In genomic region chr19:3575260-3575741, GRCh38 we compare ENCODE assay signal across 9 cellular contexts. TPM values are rescaled to one million over a fixed set of nuclear protein-coding genes. Genes with fewer than 3 reads are reported as not detected.
A peak's percentile ranks its signal among the peaks of the same experiment; 100 is the strongest.
DNase-seq lines count a peak whose midpoint lies in the region; ATAC-seq, FAIRE-seq and TF ChIP-seq lines count a peak whose summit lies in the region.
"Had no signal": no experiment of that assay in that cellular context is flagged by ENCODE, and none has a peak within 500 bp of the region (broad histone marks: within the 10 kb centered on the region; RNA-seq: fewer than 3 reads in every experiment).

No MANE protein-coding gene starts in this region.

- peaks cover 7% of the 10 kb centered on the region for H3K36me3 Mint-ChIP-seq in neural progenitor cell

- no peaks in the 10 kb centered on the region for H3K9me2 ChIP-seq in SK-N-SH

- peaks cover 29% of the 10 kb centered on the region for H3F3A ChIP-seq in SK-N-SH (replicated peaks; ENCODE audit: insufficient read depth)
- H3F3A ChIP-seq in neural progenitor cell (ENCODE audit: low read depth) = peaks cover 48% of the 10 kb centered on the region

- peak; percentile 57 for FAIRE-seq in K562 (lab: Jason Lieb, UNC)

- H3K27ac ChIP-seq in SK-N-SH (ENCODE audit: low read depth in 2 of 2, low read length in 1 of 2) (no peak overlapping the region), K562 (ENCODE audit: extremely low read depth, low read depth, low read length) (no peak overlapping the region), neural progenitor cell (no peak overlapping the region)
- H3K27ac ChIP-seq: BLaER1 had no signal

- no peak for TF ChIP-seq POLR2A in K562 (conservative IDR thresholded peaks at IDR 0.05)

- H4K20me1 ChIP-seq in SK-N-SH (ENCODE audit: insufficient read depth) = peaks cover 4% of the 10 kb centered on the region; the same call in 1 of the 2 replicates
- peaks cover 3% of the 10 kb centered on the region; the same call in 1 of the 2 replicates for H4K20me1 ChIP-seq in K562 (replicated peaks; ENCODE audit: control insufficient read depth, insufficient read depth, low read length)
- H4K20me1 ChIP-seq in neural progenitor cell (ENCODE audit: low read depth) = peaks cover 57% of the 10 kb centered on the region

- H3K4me1 ChIP-seq in SK-N-SH (ENCODE audit: control insufficient read depth in 1 of 2, insufficient read depth in 2 of 2, low read depth in 1 of 2, low read length in 1 of 2) (peaks cover under 1 to 5% of the 10 kb centered on the region in 2 experiments; a peak in 1 of 4 replicates), K562 (replicated peaks in 1 of 2; ENCODE audit: control insufficient read depth in 2 of 2, insufficient read depth in 2 of 2, low read length in 2 of 2) (peaks cover 32 to 80% of the 10 kb centered on the region in 2 experiments), neural progenitor cell (peaks cover 15% of the 10 kb centered on the region)

- peak; percentile 10 for DNase-seq in SK-N-SH
- DNase-seq in NCI-H1694 (lab: John Stamatoyannopoulos, UW) = peak; percentile 42
- DNase-seq in K562 (ENCODE audit: extremely low read depth in 1 of 4, low spot score in 3 of 4) = peak in 1 of 4 experiments; percentile 72
- peak; percentile 59 for DNase-seq in neural progenitor cell (ENCODE audit: low spot score)
- no peak for DNase-seq in omental fat pad (ENCODE audit: low spot score)
- DNase-seq in COLO829 (ENCODE audit: low spot score) = no peak

- no peaks in the 10 kb centered on the region for H3K27me3 ChIP-seq in SK-N-SH (ENCODE audit: insufficient read depth)
- no peaks in the 10 kb centered on the region for H3K27me3 ChIP-seq in K562 (ENCODE audit: control insufficient read depth in 2 of 2, insufficient read depth in 2 of 2, low read length in 2 of 2)
- H3K27me3 ChIP-seq in neural progenitor cell = peaks cover 52% of the 10 kb centered on the region
- H3K27me3 ChIP-seq: BLaER1 had no signal

- peak overlapping the region; percentile 57 for H3K4me3 Mint-ChIP-seq in neural progenitor cell

- H3K9me3 ChIP-seq in SK-N-SH (no peaks in the 10 kb centered on the region), K562 (replicated peaks; ENCODE audit: control insufficient read depth, insufficient read depth, low read depth, low read length) (no peaks in the 10 kb centered on the region), neural progenitor cell (ENCODE audit: low read depth) (no peaks in the 10 kb centered on the region)
- H3K9me3 ChIP-seq: BLaER1 had no signal

- H3K79me2 ChIP-seq in SK-N-SH (ENCODE audit: insufficient read depth) (peaks cover 9% of the 10 kb centered on the region), K562 (ENCODE audit: control insufficient read depth, insufficient read depth, low read length) (peaks cover 20% of the 10 kb centered on the region), neural progenitor cell (ENCODE audit: low read depth) (peaks cover 6% of the 10 kb centered on the region)

- H3K9ac ChIP-seq in SK-N-SH = no peak overlapping the region
- peak overlapping the region in 1 of 2 experiments; percentile 33; a peak in 1 of 4 replicates for H3K9ac ChIP-seq in K562 (ENCODE audit: insufficient read depth in 1 of 2, low read depth in 2 of 2, low read length in 2 of 2)
- no peak overlapping the region for H3K9ac ChIP-seq in neural progenitor cell
- H3K9ac ChIP-seq: BLaER1 had no signal

- peaks cover 7% of the 10 kb centered on the region for H3K27me3 Mint-ChIP-seq in neural progenitor cell (ENCODE audit: insufficient read depth, low read depth)

- H3K9me1 ChIP-seq in K562 (ENCODE audit: control insufficient read depth, insufficient read depth, low read length) = peaks cover 5% of the 10 kb centered on the region

- 91% methylated on average over 19 of the region's 19 CpGs for WGBS in SK-N-SH (ENCODE audit: low lambda C conversion rate)
- 69% methylated on average over 9 of the region's 19 CpGs for WGBS in K562 (ENCODE audit: insufficient coverage, low coverage, missing lambda C conversion rate)

- no peak for TF ChIP-seq CTCF in SK-N-SH (IDR thresholded peaks at IDR 0.05)
- TF ChIP-seq CTCF in K562 (IDR thresholded peaks at IDR 0.05 in 2 of 3, conservative IDR thresholded peaks at IDR 0.05 in 1 of 3; ENCODE audit: insufficient read depth in 2 of 3, low read depth in 1 of 3, low read length in 3 of 3) = peak; percentile 55 to 64 (median 62)
- peak; percentile 45 for TF ChIP-seq CTCF in neural progenitor cell (IDR thresholded peaks at IDR 0.05)
- TF ChIP-seq CTCF in omental fat pad (IDR thresholded peaks at IDR 0.05) = no peak

- TF ChIP-seq RAD21 in SK-N-SH (IDR thresholded peaks at IDR 0.05; ENCODE audit: low read length) (no peak), K562 (CRISPR knock-in tag; conservative IDR thresholded peaks at IDR 0.05 in 1 of 2, IDR thresholded peaks at IDR 0.05 in 1 of 2) (peak in 1 of 2 experiments; percentile 48; a peak in 2 of 4 replicates)

- intact Hi-C loops in K562 (cut with micrococcal nuclease) = no loop called here

- H3K4me2 ChIP-seq in SK-N-SH = no peak overlapping the region
- H3K4me2 ChIP-seq in K562 (ENCODE audit: insufficient read depth, low read length) = no peak overlapping the region
- no peak overlapping the region for H3K4me2 ChIP-seq in neural progenitor cell
- H3K4me2 ChIP-seq: BLaER1 had no signal

- in situ Hi-C loops in K562 (cut with MboI) = no loop called here

- H3K36me3 ChIP-seq in SK-N-SH (replicated peaks in 1 of 2; ENCODE audit: control insufficient read depth in 1 of 2, insufficient read depth in 2 of 2, low read length in 1 of 2) (peaks cover 6 to 13% of the 10 kb centered on the region in 2 experiments), K562 (ENCODE audit: control insufficient read depth, insufficient read depth, low read length) (peaks cover 44% of the 10 kb centered on the region), neural progenitor cell (no peaks in the 10 kb centered on the region)

- BruUV-seq in K562 (replicated peaks; lab: Mats Ljungman, UMichigan) = no TSS peak

- CTCF ChIA-PET in SK-N-SH (lab: Yijun Ruan, JAX) = interaction anchor here (1.0 to 5.8 kb wide), 5 partner anchors 10 to 146 kb away, joined by 4 to 38 read pairs (median 5); partner anchors contain the start of genes GIPC3 and MFSD12
- CTCF ChIA-PET in K562 (lab: Yijun Ruan, JAX; ENCODE audit: low intra/inter-chr PET ratio) = no interaction called here

- H3K27ac Mint-ChIP-seq in neural progenitor cell = no peak overlapping the region

- peaks cover 25% of the 10 kb centered on the region for H3K4me1 Mint-ChIP-seq in neural progenitor cell

- ATAC-seq in SK-N-SH treated with all-trans-retinoic acid at 6 μM for 48 hours (no peak), K562 (no peak), GM21825 (IDR thresholded peaks at IDR 0.05; ENCODE audit: unreplicated experiment) (no peak), omental fat pad (ENCODE audit: low FRiP score) (no peak)

- H2AFZ ChIP-seq in SK-N-SH (ENCODE audit: low read depth) (no peak overlapping the region), K562 (ENCODE audit: low read depth, low read length) (no peak overlapping the region), neural progenitor cell (replicated peaks) (no peak overlapping the region)

- POLR2A ChIA-PET in SK-N-SH (lab: Yijun Ruan, JAX) = interaction anchor here (0.7 kb wide), 1 partner anchor 1651 kb away, joined by 4 read pairs; no protein-coding TSS in a partner anchor
- POLR2A ChIA-PET in K562 (lab: Yijun Ruan, JAX) = interaction anchor here (0.5 to 2.1 kb wide), 6 partner anchors 8 to 260 kb away, joined by 3 to 11 read pairs (median 3); no protein-coding TSS in a partner anchor

- no peak for TF ChIP-seq EP300 in SK-N-SH (IDR thresholded peaks at IDR 0.05; ENCODE audit: borderline replicate concordance in 1 of 2, low read depth in 1 of 2, low read length in 1 of 2)
- TF ChIP-seq EP300 in K562 (IDR thresholded peaks at IDR 0.05; ENCODE audit: low read length) = no peak

- H3K9me3 Mint-ChIP-seq in neural progenitor cell = no peaks in the 10 kb centered on the region

- H3K4me3 ChIP-seq in SK-N-SH (ENCODE audit: low read depth in 2 of 2, low read length in 1 of 2) (no peak overlapping the region), K562 (no peak overlapping the region), neural progenitor cell (no peak overlapping the region)
- H3K4me3 ChIP-seq: BLaER1 had no signal

RNA-seq across cellular contexts. Expression of gene HMG20B, which starts 2.6 kb away (rescaled TPM):
- polyA plus RNA-seq in SK-N-SH (2012; rRNA removed) = 88.2 and 92.0 TPM in 2 replicates
- polyA plus RNA-seq in SK-N-SH (2012; cell fraction: cytosol; rRNA removed) = 70.6 and 79.6 TPM in 2 replicates
- polyA plus RNA-seq in SK-N-SH (2012; cell fraction: nucleus; rRNA removed) = 217 and 375 TPM in 2 replicates
- total RNA-seq in K562 (2011; cell fraction: chromatin; rRNA removed; ENCODE audit: low replicate concordance) = 47.2 and 115 TPM in 2 replicates
- 85.8 and 97.1 TPM in 2 replicates for total RNA-seq in K562 (2011; cell fraction: nucleolus; rRNA removed)
- total RNA-seq in K562 (2011; cell fraction: nucleoplasm; rRNA removed) = 68.6 and 70.5 TPM in 2 replicates
- total RNA-seq in K562 (2014; rRNA removed) = 137 and 148 TPM in 2 replicates
- total RNA-seq in K562 (2014; rRNA removed; fragmentation: Illumina TruSeq; extraction: Trizol) = 18.2 and 18.5 TPM in 2 replicates
- total RNA-seq in K562 (2015; rRNA removed; fragmentation: Illumina TruSeq; extraction: Trizol) = 37.6 and 38.6 TPM in 2 replicates
- total RNA-seq in K562 (2021) = 122 and 125 TPM in 2 replicates
- polyA plus RNA-seq in K562 (2011; rRNA removed) = 47.6 and 54.4 TPM in 2 replicates
- polyA plus RNA-seq in K562 (2011; cell fraction: cytosol; rRNA removed) = 49.5 and 107 TPM in 2 replicates
- polyA plus RNA-seq in K562 (2011; cell fraction: nucleus; rRNA removed) = 169 and 253 TPM in 2 replicates
- 75.9 and 122 TPM in 2 replicates for polyA plus RNA-seq in K562 (2012)
- polyA plus RNA-seq in K562 (2014; fragmentation: Illumina TruSeq; extraction: Trizol) = 25.6 and 53.2 TPM in 2 replicates
- under 1 TPM; 0.35 to 0.78 TPM for polyA plus RNA-seq in K562 (2014; fragmentation: Nextera tagmentation; extraction: Ambion mirVana)
- polyA plus RNA-seq in K562 (2014; rRNA removed) = 159 and 172 TPM in 2 replicates
- polyA minus RNA-seq in K562 (2011; rRNA and poly(A)+ RNA removed) = 8.0 and 11.1 TPM in 2 replicates
- polyA minus RNA-seq in K562 (2011; cell fraction: cytosol; rRNA and poly(A)+ RNA removed) = 24.4 and 30.8 TPM in 2 replicates
- polyA minus RNA-seq in K562 (2011; cell fraction: nucleus; rRNA and poly(A)+ RNA removed) = 24.4 and 30.4 TPM in 2 replicates
- total RNA-seq in neural progenitor cell (ENCODE audit: low replicate concordance) = 51.4 and 135 TPM in 2 replicates
- total RNA-seq in omental fat pad = 10 to 100 TPM; 60.4 to 95.8 (median 66.5) TPM

RNA-seq across cellular contexts. Expression of gene GIPC3, which starts 10.0 kb away (rescaled TPM):
- polyA plus RNA-seq in SK-N-SH (2012; rRNA removed) (0.20 and 0.26 TPM in 2 replicates), K562 (2011; rRNA removed) (2.5 and 3.1 TPM in 2 replicates), K562 (2014; fragmentation: Illumina TruSeq; extraction: Trizol) (3.0 and 3.6 TPM in 2 replicates), K562 (2014; fragmentation: Nextera tagmentation; extraction: Ambion mirVana) (under 1 TPM in 1 of 2 experiments, not detected in 1; 0.03 TPM), K562 (2014; rRNA removed) (1.9 and 2.3 TPM in 2 replicates)
- polyA plus RNA-seq in SK-N-SH (2012; cell fraction: cytosol; rRNA removed) = 0.10 and 0.14 TPM in 2 replicates
- polyA plus RNA-seq in SK-N-SH (2012; cell fraction: nucleus; rRNA removed) = 0.54 and 0.60 TPM in 2 replicates
- 2.6 and 7.5 TPM in 2 replicates for total RNA-seq in K562 (2011; cell fraction: chromatin; rRNA removed; ENCODE audit: low replicate concordance)
- total RNA-seq in K562 (2011; cell fraction: nucleolus; rRNA removed) = 3.8 and 5.5 TPM in 2 replicates
- 3.2 and 4.0 TPM in 2 replicates for total RNA-seq in K562 (2011; cell fraction: nucleoplasm; rRNA removed)
- total RNA-seq in K562 (2014; rRNA removed) (0.54 and 1.2 TPM in 2 replicates), K562 (2014; rRNA removed; fragmentation: Illumina TruSeq; extraction: Trizol) (0.83 and 0.91 TPM in 2 replicates), K562 (2015; rRNA removed; fragmentation: Illumina TruSeq; extraction: Trizol) (0.98 and 1.0 TPM in 2 replicates), K562 (2021) (3.3 and 3.9 TPM in 2 replicates), neural progenitor cell (ENCODE audit: low replicate concordance) (0.09 TPM in 1 of 2 replicates, not detected in the other), omental fat pad (1 to 10 TPM in 2 of 4 donors, under 1 TPM in 2; 0.56 to 3.0 (median 1.0) TPM)
- polyA plus RNA-seq in K562 (2011; cell fraction: cytosol; rRNA removed) = 3.0 and 4.9 TPM in 2 replicates
- 5.3 and 8.9 TPM in 2 replicates for polyA plus RNA-seq in K562 (2011; cell fraction: nucleus; rRNA removed)
- 3.6 and 14.1 TPM in 2 replicates for polyA plus RNA-seq in K562 (2012)
- 2.0 and 3.2 TPM in 2 replicates for polyA minus RNA-seq in K562 (2011; rRNA and poly(A)+ RNA removed)
- polyA minus RNA-seq in K562 (2011; cell fraction: cytosol; rRNA and poly(A)+ RNA removed) = 5.9 and 6.7 TPM in 2 replicates
- polyA minus RNA-seq in K562 (2011; cell fraction: nucleus; rRNA and poly(A)+ RNA removed) = 1.6 and 2.1 TPM in 2 replicates

RNA-seq across cellular contexts. Expression of gene MFSD12, which starts 17.9 kb away (rescaled TPM):
- polyA plus RNA-seq in SK-N-SH (2012; rRNA removed) = 45.9 and 53.3 TPM in 2 replicates
- 23.5 and 33.7 TPM in 2 replicates for polyA plus RNA-seq in SK-N-SH (2012; cell fraction: cytosol; rRNA removed)
- polyA plus RNA-seq in SK-N-SH (2012; cell fraction: nucleus; rRNA removed) = 152 and 202 TPM in 2 replicates
- total RNA-seq in K562 (2011; cell fraction: chromatin; rRNA removed; ENCODE audit: low replicate concordance) = 80.9 and 267 TPM in 2 replicates
- 253 and 311 TPM in 2 replicates for total RNA-seq in K562 (2011; cell fraction: nucleolus; rRNA removed)
- total RNA-seq in K562 (2011; cell fraction: nucleoplasm; rRNA removed) = 151 and 160 TPM in 2 replicates
- 99.9 and 103 TPM in 2 replicates for total RNA-seq in K562 (2014; rRNA removed)
- 18.8 and 21.5 TPM in 2 replicates for total RNA-seq in K562 (2014; rRNA removed; fragmentation: Illumina TruSeq; extraction: Trizol)
- total RNA-seq in K562 (2015; rRNA removed; fragmentation: Illumina TruSeq; extraction: Trizol) = 34.8 and 40.7 TPM in 2 replicates
- total RNA-seq in K562 (2021) = 110 and 112 TPM in 2 replicates
- 31.8 and 53.9 TPM in 2 replicates for polyA plus RNA-seq in K562 (2011; rRNA removed)
- polyA plus RNA-seq in K562 (2011; cell fraction: cytosol; rRNA removed) = 48.2 and 140 TPM in 2 replicates
- polyA plus RNA-seq in K562 (2011; cell fraction: nucleus; rRNA removed) = 127 and 224 TPM in 2 replicates
- polyA plus RNA-seq in K562 (2012) = 63.5 and 81.8 TPM in 2 replicates
- 28.2 and 63.0 TPM in 2 replicates for polyA plus RNA-seq in K562 (2014; fragmentation: Illumina TruSeq; extraction: Trizol)
- polyA plus RNA-seq in K562 (2014; fragmentation: Nextera tagmentation; extraction: Ambion mirVana) = 1 to 10 TPM in 1 of 2 experiments, under 1 TPM in 1; 0.69 to 1.7 TPM
- polyA plus RNA-seq in K562 (2014; rRNA removed) = 79.9 and 80.7 TPM in 2 replicates
- polyA minus RNA-seq in K562 (2011; rRNA and poly(A)+ RNA removed) = 19.6 and 27.4 TPM in 2 replicates
- 64.0 and 66.5 TPM in 2 replicates for polyA minus RNA-seq in K562 (2011; cell fraction: cytosol; rRNA and poly(A)+ RNA removed)
- polyA minus RNA-seq in K562 (2011; cell fraction: nucleus; rRNA and poly(A)+ RNA removed) = 38.5 and 38.8 TPM in 2 replicates
- total RNA-seq in neural progenitor cell (ENCODE audit: low replicate concordance) = 34.1 and 47.6 TPM in 2 replicates
- total RNA-seq in omental fat pad = 100 to 1,000 TPM in 1 of 4 donors, 10 to 100 TPM in 3; 27.7 to 127 (median 53.3) TPM

RNA-seq across cellular contexts. Expression of gene TBXA2R, which starts 31.4 kb away (rescaled TPM):
- polyA plus RNA-seq in SK-N-SH (2012; rRNA removed) (0.78 and 0.92 TPM in 2 replicates), K562 (2011; rRNA removed) (2.9 and 4.4 TPM in 2 replicates), K562 (2014; fragmentation: Illumina TruSeq; extraction: Trizol) (4.3 and 6.7 TPM in 2 replicates), K562 (2014; fragmentation: Nextera tagmentation; extraction: Ambion mirVana) (1 to 10 TPM; 1.5 to 2.6 TPM), K562 (2014; rRNA removed) (5.7 and 6.1 TPM in 2 replicates)
- 0.55 and 1.1 TPM in 2 replicates for polyA plus RNA-seq in SK-N-SH (2012; cell fraction: cytosol; rRNA removed)
- 0.91 and 1.2 TPM in 2 replicates for polyA plus RNA-seq in SK-N-SH (2012; cell fraction: nucleus; rRNA removed)
- total RNA-seq in K562 (2011; cell fraction: chromatin; rRNA removed; ENCODE audit: low replicate concordance) = 10.2 and 37.7 TPM in 2 replicates
- 58.8 and 84.5 TPM in 2 replicates for total RNA-seq in K562 (2011; cell fraction: nucleolus; rRNA removed)
- total RNA-seq in K562 (2011; cell fraction: nucleoplasm; rRNA removed) = 27.7 and 36.4 TPM in 2 replicates
- total RNA-seq in K562 (2014; rRNA removed) (2.5 and 5.2 TPM in 2 replicates), K562 (2014; rRNA removed; fragmentation: Illumina TruSeq; extraction: Trizol) (2.3 and 2.8 TPM in 2 replicates), K562 (2015; rRNA removed; fragmentation: Illumina TruSeq; extraction: Trizol) (2.5 and 3.1 TPM in 2 replicates), K562 (2021) (21.0 and 24.0 TPM in 2 replicates), neural progenitor cell (ENCODE audit: low replicate concordance) (0.09 TPM in 1 of 2 replicates, not detected in the other), omental fat pad (1 to 10 TPM in 2 of 4 donors, under 1 TPM in 2; 0.65 to 1.8 (median 1.1) TPM)
- 4.0 and 21.7 TPM in 2 replicates for polyA plus RNA-seq in K562 (2011; cell fraction: cytosol; rRNA removed)
- polyA plus RNA-seq in K562 (2011; cell fraction: nucleus; rRNA removed) = 3.7 and 12.5 TPM in 2 replicates
- 11.5 and 11.6 TPM in 2 replicates for polyA plus RNA-seq in K562 (2012)
- 0.90 and 1.6 TPM in 2 replicates for polyA minus RNA-seq in K562 (2011; rRNA and poly(A)+ RNA removed)
- polyA minus RNA-seq in K562 (2011; cell fraction: cytosol; rRNA and poly(A)+ RNA removed) = 17.4 and 19.6 TPM in 2 replicates
- polyA minus RNA-seq in K562 (2011; cell fraction: nucleus; rRNA and poly(A)+ RNA removed) = 3.1 and 6.1 TPM in 2 replicates

RNA-seq across cellular contexts. Expression of gene TEKTIP1, which starts 36.3 kb away (rescaled TPM):
- 0.12 TPM in 1 of 2 replicates, not detected in the other for polyA plus RNA-seq in SK-N-SH (2012; rRNA removed)
- polyA plus RNA-seq in SK-N-SH (2012; cell fraction: cytosol; rRNA removed) = not detected in 2 replicates
- 0.14 and 0.34 TPM in 2 replicates for polyA plus RNA-seq in SK-N-SH (2012; cell fraction: nucleus; rRNA removed)
- not detected in 2 replicates for total RNA-seq in K562 (2011; cell fraction: chromatin; rRNA removed; ENCODE audit: low replicate concordance)
- total RNA-seq in K562 (2011; cell fraction: nucleolus; rRNA removed) = not detected in 2 replicates
- not detected in 2 replicates for total RNA-seq in K562 (2011; cell fraction: nucleoplasm; rRNA removed)
- not detected in 2 replicates for total RNA-seq in K562 (2014; rRNA removed)
- not detected in 2 replicates for total RNA-seq in K562 (2014; rRNA removed; fragmentation: Illumina TruSeq; extraction: Trizol)
- total RNA-seq in K562 (2015; rRNA removed; fragmentation: Illumina TruSeq; extraction: Trizol) = 0.26 TPM in 1 of 2 replicates, not detected in the other
- 0.29 and 0.66 TPM in 2 replicates for total RNA-seq in K562 (2021)
- not detected in 2 replicates for polyA plus RNA-seq in K562 (2011; rRNA removed)
- not detected in 2 replicates for polyA plus RNA-seq in K562 (2011; cell fraction: cytosol; rRNA removed)
- 0.53 TPM in 1 of 2 replicates, not detected in the other for polyA plus RNA-seq in K562 (2011; cell fraction: nucleus; rRNA removed)
- 0.44 and 0.68 TPM in 2 replicates for polyA plus RNA-seq in K562 (2012)
- not detected in 2 replicates for polyA plus RNA-seq in K562 (2014; fragmentation: Illumina TruSeq; extraction: Trizol)
- not detected for polyA plus RNA-seq in K562 (2014; fragmentation: Nextera tagmentation; extraction: Ambion mirVana)
- not detected in 2 replicates for polyA plus RNA-seq in K562 (2014; rRNA removed)
- polyA minus RNA-seq in K562 (2011; rRNA and poly(A)+ RNA removed) = not detected in 2 replicates
- not detected in 2 replicates for polyA minus RNA-seq in K562 (2011; cell fraction: cytosol; rRNA and poly(A)+ RNA removed)
- not detected in 2 replicates for polyA minus RNA-seq in K562 (2011; cell fraction: nucleus; rRNA and poly(A)+ RNA removed)
- not detected in 2 replicates for total RNA-seq in neural progenitor cell (ENCODE audit: low replicate concordance)
- 1 to 10 TPM in 1 of 4 donors, not detected in 3; 1.4 TPM for total RNA-seq in omental fat pad

Comparison
In these comparisons a context has a peak if more than half of its experiments do, and no peak if none do; other contexts are left out.
1. DNase-seq: peak in SK-N-SH (single experiment), NCI-H1694 (single experiment) and neural progenitor cell (single experiment); none in omental fat pad (single experiment) and COLO829 (single experiment).
2. CTCF ChIP-seq: peak in K562 (3 of 3) and neural progenitor cell (single experiment); none in SK-N-SH (single experiment) and omental fat pad (0 of 3).
3. Of the 27 proteins assayed by ChIP-seq in both K562 and SK-N-SH: peak only in K562: CTCF, SMC3 and ZBTB33; only in SK-N-SH: none; in both: none; in neither: 22; mixed calls (peak in some experiments, not most) for 2.